Comparison of ENCODE assay signal across 2 cellular contexts in genomic region chr10:87798082-87798481, GRCh38.
TF ChIP-seq lines count a peak whose summit lies in the region.

No MANE protein-coding gene starts in this region.

TF ChIP-seq in GM12878, 131 proteins besides CTCF, POLR2A, EP300 and RAD21:
- TF ChIP-seq RBBP5 (conservative IDR thresholded peaks at IDR 0.05) (no peak), CBX5 (IDR thresholded peaks at IDR 0.05; ENCODE audit: low read depth) (no peak), RFX5 (IDR thresholded peaks at IDR 0.05; ENCODE audit: low read depth, low read length) (no peak), ZBTB4 (CRISPR knock-in tag; IDR thresholded peaks at IDR 0.05) (no peak), MEF2A (IDR thresholded peaks at IDR 0.05; ENCODE audit: insufficient read depth, low read depth, low read length) (no peak), NRF1 (conservative IDR thresholded peaks at IDR 0.05; ENCODE audit: low read depth, low read length) (no peak), EED (IDR thresholded peaks at IDR 0.05; ENCODE audit: low read depth) (no peak), YY1 (IDR thresholded peaks at IDR 0.05; ENCODE audit: low read depth, low read length) (no peak), ZNF384 (IDR thresholded peaks at IDR 0.05; ENCODE audit: borderline replicate concordance, low read depth, low read length) (no peak), NR2C1 (IDR thresholded peaks at IDR 0.05) (no peak), JUND (IDR thresholded peaks at IDR 0.05; ENCODE audit: low read depth, low read length) (no peak), CEBPB (IDR thresholded peaks at IDR 0.05; ENCODE audit: borderline replicate concordance in 1 of 2, low read depth in 2 of 2, low read length in 2 of 2) (no peak), BRCA1 (IDR thresholded peaks at IDR 0.05; ENCODE audit: low read depth, low read length) (no peak), TBL1XR1 (IDR thresholded peaks at IDR 0.05; ENCODE audit: low read depth, low read length) (no peak), JUNB (IDR thresholded peaks at IDR 0.05) (no peak), USF2 (IDR thresholded peaks at IDR 0.05; ENCODE audit: borderline replicate concordance, low read depth, low read length) (no peak), ATF7 (IDR thresholded peaks at IDR 0.05; ENCODE audit: low read depth) (no peak), MXI1 (IDR thresholded peaks at IDR 0.05; ENCODE audit: low read depth, low read length) (no peak), SMAD1 (IDR thresholded peaks at IDR 0.05; ENCODE audit: low read depth, partially characterized antibody) (no peak)
- TF ChIP-seq, protein P1, sequence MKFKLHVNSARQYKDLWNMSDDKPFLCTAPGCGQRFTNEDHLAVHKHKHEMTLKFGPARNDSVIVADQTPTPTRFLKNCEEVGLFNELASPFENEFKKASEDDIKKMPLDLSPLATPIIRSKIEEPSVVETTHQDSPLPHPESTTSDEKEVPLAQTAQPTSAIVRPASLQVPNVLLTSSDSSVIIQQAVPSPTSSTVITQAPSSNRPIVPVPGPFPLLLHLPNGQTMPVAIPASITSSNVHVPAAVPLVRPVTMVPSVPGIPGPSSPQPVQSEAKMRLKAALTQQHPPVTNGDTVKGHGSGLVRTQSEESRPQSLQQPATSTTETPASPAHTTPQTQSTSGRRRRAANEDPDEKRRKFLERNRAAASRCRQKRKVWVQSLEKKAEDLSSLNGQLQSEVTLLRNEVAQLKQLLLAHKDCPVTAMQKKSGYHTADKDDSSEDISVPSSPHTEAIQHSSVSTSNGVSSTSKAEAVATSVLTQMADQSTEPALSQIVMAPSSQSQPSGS (IDR thresholded peaks at IDR 0.05; ENCODE audit: low read length) = no peak

TF ChIP-seq in SK-N-SH, 30 proteins besides CTCF, POLR2A, EP300 and RAD21:
- TF ChIP-seq FOXM1 (IDR thresholded peaks at IDR 0.05; ENCODE audit: low read depth) (no peak), FOSL2 (IDR thresholded peaks at IDR 0.05; ENCODE audit: borderline replicate concordance, low read depth) (no peak), MXI1 (IDR thresholded peaks at IDR 0.05; ENCODE audit: low read depth, low read length) (no peak), USF2 (IDR thresholded peaks at IDR 0.05; ENCODE audit: borderline replicate concordance, low read depth, low read length) (no peak), EZH2phosphoT487 (IDR thresholded peaks at IDR 0.05; ENCODE audit: borderline replicate concordance, low read depth) (no peak), SMC3 (IDR thresholded peaks at IDR 0.05; ENCODE audit: low read depth, low read length) (no peak), TCF12 (IDR thresholded peaks at IDR 0.05) (no peak), IRF3 (IDR thresholded peaks at IDR 0.05; ENCODE audit: low read depth, low read length) (no peak), POLR2AphosphoS5 (IDR thresholded peaks at IDR 0.05; ENCODE audit: low read depth, low read length) (no peak), YY1 (IDR thresholded peaks at IDR 0.05; ENCODE audit: low read depth) (no peak), TAF1 (IDR thresholded peaks at IDR 0.05; ENCODE audit: borderline replicate concordance, low read depth, low read length) (no peak), GABPA (IDR thresholded peaks at IDR 0.05; ENCODE audit: low read depth) (no peak), RFX5 (IDR thresholded peaks at IDR 0.05; ENCODE audit: low read length) (no peak), NRF1 (IDR thresholded peaks at IDR 0.05; ENCODE audit: low read depth, low read length) (no peak)
